In the genomic region with DNA sequence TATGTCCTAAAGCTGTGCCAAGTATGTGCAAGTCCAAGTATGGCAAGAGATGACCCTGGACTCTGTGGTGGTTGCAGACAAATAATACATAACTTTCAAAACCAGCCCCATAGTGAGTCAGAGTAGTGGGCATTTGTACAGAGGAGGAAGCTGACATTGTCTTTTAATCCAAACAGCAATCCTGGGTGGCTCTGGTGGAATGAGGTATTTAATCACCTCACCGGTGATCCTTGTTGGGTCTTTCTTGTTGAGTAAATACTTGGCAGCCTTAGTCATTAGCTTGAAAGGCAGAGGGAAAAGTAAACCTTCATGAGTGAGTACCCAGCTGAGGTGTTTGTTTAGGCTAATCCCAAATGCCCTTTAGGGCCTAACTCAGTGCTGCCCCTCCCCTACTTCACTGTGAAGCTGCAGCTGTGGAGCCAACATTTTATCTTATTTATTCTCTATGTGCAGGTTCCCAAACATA, we compare ENCODE assay signal across 11 cellular contexts.
DNase-seq lines count a peak whose midpoint lies in the region; ATAC-seq, FAIRE-seq and TF ChIP-seq lines count a peak whose summit lies in the region.
"Had no signal": no experiment of that assay in that cellular context is flagged by ENCODE, and none has a peak within 500 bp of the region (broad histone marks: within the 10 kb centered on the region; RNA-seq: fewer than 3 reads in every experiment).

No MANE protein-coding gene starts in this region.

- H3K9me3 Mint-ChIP-seq in activated T-cell treated with anti-CD3 and anti-CD28 coated beads, Interleukin-2, amount 50 U/mL, for 72 hours, result no peaks in the 10 kb centered on the region
- no peaks in the 10 kb centered on the region for H3K9me3 Mint-ChIP-seq in activated CD4-positive, alpha-beta memory T cell treated with anti-CD3 and anti-CD28 coated beads for 36 hours

- BruUV-seq in Panc1 (replicated peaks; lab: Mats Ljungman, UMichigan), result no TSS peak

- TF ChIP-seq CTCF in Panc1 (IDR thresholded peaks at IDR 0.05) (peak; percentile 14; the same call in 1 of the 2 replicates), hepatocyte (IDR thresholded peaks at IDR 0.05; ENCODE audit: poor library complexity) (no peak)

- ATAC-seq in Panc1 (peak; percentile 89), HG03159 (IDR thresholded peaks at IDR 0.05; ENCODE audit: unreplicated experiment) (no peak)
- no peak for ATAC-seq in activated T-cell treated with anti-CD3 and anti-CD28 coated beads, Interleukin-2, amount 50 U/mL, for 72 hours (replicated peaks in 1 of 2)

- H3K9me3 ChIP-seq in Panc1 (ENCODE audit: control insufficient read depth, insufficient read depth, low read depth, low read length), result no peaks in the 10 kb centered on the region
- no peaks in the 10 kb centered on the region for H3K9me3 ChIP-seq in hepatocyte (ENCODE audit: low read depth)
- H3K9me3 ChIP-seq: BE2C, left ventricle myocardium inferior had no signal

- H3K4me2 ChIP-seq in hepatocyte, result no peak overlapping the region

- H3K27ac Mint-ChIP-seq in activated T-cell treated with anti-CD3 and anti-CD28 coated beads, Interleukin-2, amount 50 U/mL, for 72 hours, result no peak overlapping the region
- H3K27ac Mint-ChIP-seq in activated CD4-positive, alpha-beta memory T cell treated with anti-CD3 and anti-CD28 coated beads for 36 hours, result no peak overlapping the region

- in situ Hi-C loops in Panc1 (cut with HindIII; ENCODE audit: low pct_unique_long_range_greater_than_20kb, low sequenced_read_pairs), result no loop called here

- DNase-seq in A172 (ENCODE audit: low spot score), result peak; percentile 86
- DNase-seq in HTR-8/SVneo (ENCODE audit: insufficient read length, low spot score), result peak; percentile 29
- DNase-seq in Panc1 (ENCODE audit: low read depth, low spot score), result peak; percentile 95
- DNase-seq in hepatocyte (ENCODE audit: low spot score), result peak; percentile 70
- no peak for DNase-seq in GM19238 (ENCODE audit: insufficient read length, low spot score)
- DNase-seq in activated T-cell treated with anti-CD3 and anti-CD28 coated beads, Interleukin-2, amount 50 U/mL, for 72 hours, result no peak
- no peak for DNase-seq in activated CD4-positive, alpha-beta memory T cell treated with anti-CD3 and anti-CD28 coated beads for 36 hours
- DNase-seq: activated gamma-delta T cell, BE2C, left ventricle myocardium inferior had no signal

- intact Hi-C loops in Panc1 (cut with micrococcal nuclease; ENCODE audit: unreplicated experiment), result no loop called here
- intact Hi-C loops in activated CD4-positive, alpha-beta memory T cell treated with anti-CD3 and anti-CD28 coated beads for 36 hours (cut with micrococcal nuclease), result no loop called here

- H3K4me3 Mint-ChIP-seq in activated T-cell treated with anti-CD3 and anti-CD28 coated beads, Interleukin-2, amount 50 U/mL, for 72 hours, result no peak overlapping the region
- H3K4me3 Mint-ChIP-seq in activated CD4-positive, alpha-beta memory T cell treated with anti-CD3 and anti-CD28 coated beads for 36 hours, result no peak overlapping the region

- H3K4me1 ChIP-seq in Panc1 (ENCODE audit: control insufficient read depth, insufficient read depth, low read length) (no peaks in the 10 kb centered on the region), hepatocyte (ENCODE audit: insufficient read depth) (no peaks in the 10 kb centered on the region)
- H3K4me1 ChIP-seq: BE2C had no signal

- H3K27ac ChIP-seq in Panc1 (ENCODE audit: low read length) (no peak overlapping the region), hepatocyte (peak overlapping the region; percentile 43)
- H3K27ac ChIP-seq: left ventricle myocardium inferior had no signal

- no peaks in the 10 kb centered on the region for H3K27me3 Mint-ChIP-seq in activated T-cell treated with anti-CD3 and anti-CD28 coated beads, Interleukin-2, amount 50 U/mL, for 72 hours (ENCODE audit: low read depth)
- no peaks in the 10 kb centered on the region for H3K27me3 Mint-ChIP-seq in activated CD4-positive, alpha-beta memory T cell treated with anti-CD3 and anti-CD28 coated beads for 36 hours

- CTCF ChIA-PET in Panc1 (lab: Charles Lee), result no interaction called here
- CTCF ChIA-PET in activated CD4-positive, alpha-beta memory T cell treated with anti-CD3 and anti-CD28 coated beads for 36 hours (lab: Charles Lee), result no interaction called here

- no peaks in the 10 kb centered on the region for H3K9me2 ChIP-seq in hepatocyte (replicated peaks; ENCODE audit: insufficient read depth)

- FAIRE-seq in HTR-8/SVneo (lab: Jason Lieb, UNC), result no peak

- no peaks in the 10 kb centered on the region for H3K36me3 ChIP-seq in Panc1 (ENCODE audit: control insufficient read depth, insufficient read depth, low read length)
- no peaks in the 10 kb centered on the region for H3K36me3 ChIP-seq in hepatocyte (replicated peaks; ENCODE audit: insufficient read depth, low read depth)
- H3K36me3 ChIP-seq: BE2C, left ventricle myocardium inferior had no signal

- H2AFZ ChIP-seq in hepatocyte, result no peak overlapping the region

- H3K36me3 Mint-ChIP-seq in activated T-cell treated with anti-CD3 and anti-CD28 coated beads, Interleukin-2, amount 50 U/mL, for 72 hours (ENCODE audit: insufficient read depth in 2 of 2), result no peaks in the 10 kb centered on the region
- no peaks in the 10 kb centered on the region for H3K36me3 Mint-ChIP-seq in activated CD4-positive, alpha-beta memory T cell treated with anti-CD3 and anti-CD28 coated beads for 36 hours

- H3K27me3 ChIP-seq in Panc1 (ENCODE audit: control insufficient read depth, insufficient read depth, low read length) (no peaks in the 10 kb centered on the region), hepatocyte (no peaks in the 10 kb centered on the region)
- H3K27me3 ChIP-seq: BE2C had no signal

- H3K4me3 ChIP-seq in Panc1 (ENCODE audit: low read depth in 2 of 2, low read length in 2 of 2), result no peak overlapping the region
- H3K4me3 ChIP-seq in hepatocyte, result no peak overlapping the region
- H3K4me3 ChIP-seq: left ventricle myocardium inferior had no signal

- POLR2A ChIA-PET in Panc1 (lab: Charles Lee), result no interaction called here
- POLR2A ChIA-PET in activated CD4-positive, alpha-beta memory T cell treated with anti-CD3 and anti-CD28 coated beads for 36 hours (lab: Charles Lee), result no interaction called here

- H4K20me1 ChIP-seq in hepatocyte (ENCODE audit: insufficient read depth, poor library complexity, severe bottlenecking), result no peaks in the 10 kb centered on the region

- peaks cover 6% of the 10 kb centered on the region for H3K4me1 Mint-ChIP-seq in activated T-cell treated with anti-CD3 and anti-CD28 coated beads, Interleukin-2, amount 50 U/mL, for 72 hours (ENCODE audit: low read depth)
- H3K4me1 Mint-ChIP-seq in activated CD4-positive, alpha-beta memory T cell treated with anti-CD3 and anti-CD28 coated beads for 36 hours (ENCODE audit: low read depth), result peaks cover 5% of the 10 kb centered on the region

- no peaks in the 10 kb centered on the region for H3K79me2 ChIP-seq in hepatocyte

- 10% methylated on average over 1 of the region's 1 CpG for WGBS in hepatocyte (ENCODE audit: low lambda C conversion rate, missing lambda C conversion rate)

Comparison
In these comparisons a context has a peak if more than half of its experiments do, and no peak if none do; other contexts are left out.
1. DNase-seq: peak in A172 (single experiment), HTR-8/SVneo (single experiment), Panc1 (single experiment) and hepatocyte (single experiment); none in GM19238 (single experiment), activated T-cell treated with anti-CD3 and anti-CD28 coated beads, Interleukin-2, amount 50 U/mL, for 72 hours (0 of 2) and activated CD4-positive, alpha-beta memory T cell treated with anti-CD3 and anti-CD28 coated beads for 36 hours (single experiment).